In the genomic region with DNA sequence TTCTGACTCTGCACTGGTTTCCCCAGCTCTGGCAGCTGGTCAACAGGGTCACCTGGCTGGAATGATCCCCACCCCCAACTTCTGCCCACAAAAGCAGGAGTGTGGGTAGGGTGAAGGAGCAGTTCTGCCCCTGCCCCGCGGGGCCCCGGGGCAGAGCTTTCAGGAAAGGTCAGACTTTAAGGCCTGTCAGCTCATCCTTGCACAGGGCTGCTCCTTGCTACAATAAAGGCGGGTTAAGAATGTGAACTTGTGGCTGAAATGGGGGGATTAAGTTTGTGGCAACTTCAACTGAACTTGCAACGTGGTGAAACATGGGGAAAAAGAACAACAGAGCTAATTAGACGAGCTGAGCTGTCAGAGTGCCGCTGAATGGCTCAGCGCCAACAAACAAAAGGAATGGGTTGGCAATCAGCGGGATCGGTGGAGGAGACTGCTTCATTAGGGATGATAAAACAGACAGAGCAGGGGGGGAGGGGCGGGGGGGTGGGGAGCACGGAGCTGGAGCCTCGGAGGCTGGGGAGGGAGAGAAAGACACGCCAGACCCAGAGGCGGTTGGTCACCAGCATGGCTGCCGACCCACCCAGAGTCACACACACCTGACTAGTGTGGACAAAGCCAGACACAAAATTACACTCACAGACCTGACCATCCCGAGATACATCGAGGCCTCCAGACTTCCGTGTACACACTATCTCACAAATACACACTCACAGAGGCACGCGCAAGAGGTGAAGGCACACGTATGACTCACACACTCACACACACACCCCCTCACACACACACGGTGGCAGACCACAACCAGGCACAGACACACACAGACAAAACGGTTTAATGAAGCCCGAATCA, we compare ENCODE assay signal across 18 cellular contexts. TPM values are rescaled to one million over a fixed set of nuclear protein-coding genes. Genes with fewer than 3 reads are reported as not detected.
DNase-seq lines count a peak whose midpoint lies in the region; ATAC-seq lines count a peak whose summit lies in the region.
"Had no signal": no experiment of that assay in that cellular context is flagged by ENCODE, and none has a peak within 500 bp of the region (broad histone marks: within the 10 kb centered on the region; RNA-seq: fewer than 3 reads in every experiment).

No MANE protein-coding gene starts in this region.

- intact Hi-C loops in posterior vena cava (cut with DNase I), result no loop called here

- peak; percentile 14 to 65 for DNase-seq in NCI-H2081 (lab: John Stamatoyannopoulos, UW)
- no peak for DNase-seq in NCI-H2081 treated with DMSO at 0.1 percent for 48 hours (lab: John Stamatoyannopoulos, UW)
- DNase-seq in NCI-H69 (lab: John Stamatoyannopoulos, UW), result peak; percentile 92
- DNase-seq in posterior vena cava (ENCODE audit: low spot score), result peak; percentile 62
- no peak for DNase-seq in DMS53 (lab: John Stamatoyannopoulos, UW)
- DNase-seq in T1000 (lab: John Stamatoyannopoulos, UW), result no peak
- DNase-seq: activated CD4-positive, alpha-beta T cell treated with anti-CD3 and anti-CD28 coated beads, Interleukin-2, amount 10 ng/mL, durations not matched to agents 24 days and 14 days; effector memory CD8-positive, alpha-beta T cell; GOT3; pancreas had no signal

- ATAC-seq in esophagus mucosa (peak; percentile 37), GM19035 (IDR thresholded peaks at IDR 0.05; ENCODE audit: unreplicated experiment) (no peak)
- ATAC-seq: A549; effector memory CD8-positive, alpha-beta T cell; GM12878; pancreas had no signal

RNA-seq across cellular contexts. Expression of a gene that starts 50.9 kb away (rescaled TPM):
- total RNA-seq in esophagus mucosa, result not detected
- under 1 TPM in 1 of 2 donors, not detected in 1; 0.05 TPM for total RNA-seq in posterior vena cava
- total RNA-seq: activated CD4-positive, alpha-beta T cell treated with anti-CD3 and anti-CD28 coated beads, Interleukin-2, amount 10 ng/mL, durations not matched to agents 24 days and 14 days; activated T-helper 1 cell treated with anti-CD3 and anti-CD28 coated beads, Interleukin-12 subunit alpha, Interleukin-12 subunit beta, Interleukin-2, Interleukin-4 antibody, amounts not matched to agents 30 ng/mL and 10 ng/mL and 1 ng/mL, durations not matched to agents 14 hours and 24 hours and 36 hours; lung microvascular endothelial cell; M059J; pancreas; vagina had no signal

Comparison
In these comparisons a context has a peak if more than half of its experiments do, and no peak if none do; other contexts are left out.
1. DNase-seq: peak in NCI-H2081 (2 of 2), NCI-H69 (single experiment) and posterior vena cava (single experiment); none in NCI-H2081 treated with DMSO at 0.1 percent for 48 hours (single experiment), DMS53 (single experiment) and T1000 (single experiment).